Comparison of ENCODE assay signal across 13 cellular contexts in the genomic region with DNA sequence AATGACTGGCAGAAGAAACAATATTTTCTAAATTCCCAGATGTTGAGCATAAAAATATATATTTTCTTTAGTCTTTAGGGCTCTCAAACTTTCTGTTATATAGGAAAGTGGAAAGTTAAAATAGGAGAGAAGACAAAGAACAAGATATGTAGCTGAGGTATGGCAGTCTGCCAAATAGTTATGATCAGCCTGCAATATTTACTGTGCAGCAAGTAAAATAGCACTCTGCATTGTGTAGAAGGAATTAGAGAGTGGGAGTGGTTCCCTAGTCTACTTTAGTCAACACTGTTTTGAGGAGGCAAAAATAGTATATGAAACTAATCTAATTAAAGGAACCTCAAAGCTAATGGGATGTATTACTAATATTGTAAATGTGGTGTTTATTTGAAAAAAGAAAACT.
DNase-seq lines count a peak whose midpoint lies in the region; ATAC-seq and TF ChIP-seq lines count a peak whose summit lies in the region.
"Had no signal": no experiment of that assay in that cellular context is flagged by ENCODE, and none has a peak within 500 bp of the region (broad histone marks: within the 10 kb centered on the region; RNA-seq: fewer than 3 reads in every experiment).

No MANE protein-coding gene starts in this region.

- no peak overlapping the region for H3K27ac ChIP-seq in hepatocyte
- H3K27ac ChIP-seq: suprapubic skin, WERI-Rb-1 had no signal

- ATAC-seq in activated naive CD8-positive, alpha-beta T cell treated with anti-CD3 and anti-CD28 coated beads, Interleukin-2, amount 50 U/mL, for 24 hours = no peak

- H4K20me1 ChIP-seq in hepatocyte (ENCODE audit: insufficient read depth, poor library complexity, severe bottlenecking) = no peaks in the 10 kb centered on the region

- no peaks in the 10 kb centered on the region for H3K27me3 Mint-ChIP-seq in activated naive CD8-positive, alpha-beta T cell treated with anti-CD3 and anti-CD28 coated beads, Interleukin-2, amount 50 U/mL, for 24 hours
- H3K27me3 Mint-ChIP-seq: activated naive CD8-positive, alpha-beta T cell had no signal

- H3K27me3 ChIP-seq in adipocyte (replicated peaks; ENCODE audit: control insufficient read depth, insufficient read depth, low read length) (no peaks in the 10 kb centered on the region), hepatocyte (no peaks in the 10 kb centered on the region)
- H3K27me3 ChIP-seq: suprapubic skin had no signal

- H3K4me3 ChIP-seq in adipocyte (ENCODE audit: low read length) (no peak overlapping the region), hepatocyte (no peak overlapping the region)
- H3K4me3 ChIP-seq: suprapubic skin had no signal

- H3K36me3 ChIP-seq in adipocyte (ENCODE audit: control insufficient read depth, insufficient read depth, low read length, severe bottlenecking) (no peaks in the 10 kb centered on the region), hepatocyte (replicated peaks; ENCODE audit: insufficient read depth, low read depth) (no peaks in the 10 kb centered on the region)
- H3K36me3 ChIP-seq: suprapubic skin, WERI-Rb-1 had no signal

- TF ChIP-seq CTCF in hepatocyte (IDR thresholded peaks at IDR 0.05; ENCODE audit: poor library complexity) = no peak

- peak; percentile 32 for DNase-seq in EL
- DNase-seq in NCI-H1417 treated with DMSO at 0.1 percent for 48 hours (lab: John Stamatoyannopoulos, UW) = peak; percentile 8
- DNase-seq in adipocyte (ENCODE audit: low read depth) = peak; percentile 67
- peak; percentile 17 for DNase-seq in hepatocyte (ENCODE audit: low spot score)
- DNase-seq in NAMALWA (ENCODE audit: low spot score) = no peak
- no peak for DNase-seq in activated CD4-positive, alpha-beta T cell treated with anti-CD3 and anti-CD28 coated beads for 48 hours
- DNase-seq in activated naive CD8-positive, alpha-beta T cell treated with anti-CD3 and anti-CD28 coated beads, Interleukin-2, amount 50 U/mL, for 24 hours = no peak
- DNase-seq in mucosa of gallbladder (ENCODE audit: low spot score) = no peak
- DNase-seq: cortex of kidney, WERI-Rb-1 had no signal

- peaks cover 12% of the 10 kb centered on the region for H3K9me3 Mint-ChIP-seq in activated naive CD8-positive, alpha-beta T cell treated with anti-CD3 and anti-CD28 coated beads, Interleukin-2, amount 50 U/mL, for 24 hours

- no peaks in the 10 kb centered on the region for H3K9me3 ChIP-seq in adipocyte (ENCODE audit: control insufficient read depth, low read length)
- H3K9me3 ChIP-seq in hepatocyte (ENCODE audit: low read depth) = peaks cover 5% of the 10 kb centered on the region

- no peaks in the 10 kb centered on the region for H3K4me1 Mint-ChIP-seq in activated naive CD8-positive, alpha-beta T cell treated with anti-CD3 and anti-CD28 coated beads, Interleukin-2, amount 50 U/mL, for 24 hours
- H3K4me1 Mint-ChIP-seq: CD14-positive monocyte had no signal

- no peaks in the 10 kb centered on the region for H3K9me2 ChIP-seq in hepatocyte (replicated peaks; ENCODE audit: insufficient read depth)

- no peak overlapping the region for H3K9ac ChIP-seq in adipocyte (ENCODE audit: low read length)

- no peak overlapping the region for H3K4me2 ChIP-seq in hepatocyte

- no peak overlapping the region for H2AFZ ChIP-seq in hepatocyte

- H3K79me2 ChIP-seq in hepatocyte = no peaks in the 10 kb centered on the region

- H3K27ac Mint-ChIP-seq in activated naive CD8-positive, alpha-beta T cell treated with anti-CD3 and anti-CD28 coated beads, Interleukin-2, amount 50 U/mL, for 24 hours = no peak overlapping the region
- H3K27ac Mint-ChIP-seq: activated naive CD8-positive, alpha-beta T cell; CD14-positive monocyte had no signal

- H3K4me3 Mint-ChIP-seq in activated naive CD8-positive, alpha-beta T cell treated with anti-CD3 and anti-CD28 coated beads, Interleukin-2, amount 50 U/mL, for 24 hours = no peak overlapping the region
- H3K4me3 Mint-ChIP-seq: activated naive CD8-positive, alpha-beta T cell; CD14-positive monocyte had no signal

- H3K4me1 ChIP-seq in adipocyte (ENCODE audit: control insufficient read depth, insufficient read depth, low read length) (no peaks in the 10 kb centered on the region), hepatocyte (ENCODE audit: insufficient read depth) (no peaks in the 10 kb centered on the region)
- H3K4me1 ChIP-seq: suprapubic skin had no signal

- H3K36me3 Mint-ChIP-seq in activated naive CD8-positive, alpha-beta T cell treated with anti-CD3 and anti-CD28 coated beads, Interleukin-2, amount 50 U/mL, for 24 hours (ENCODE audit: low read depth) = no peaks in the 10 kb centered on the region
- H3K36me3 Mint-ChIP-seq: activated naive CD8-positive, alpha-beta T cell; CD14-positive monocyte had no signal

Comparison
In these comparisons a context has a peak if more than half of its experiments do, and no peak if none do; other contexts are left out.
1. DNase-seq: peak in EL (single experiment), NCI-H1417 treated with DMSO at 0.1 percent for 48 hours (single experiment), adipocyte (single experiment) and hepatocyte (single experiment); none in NAMALWA (single experiment), activated CD4-positive, alpha-beta T cell treated with anti-CD3 and anti-CD28 coated beads for 48 hours (single experiment), activated naive CD8-positive, alpha-beta T cell treated with anti-CD3 and anti-CD28 coated beads, Interleukin-2, amount 50 U/mL, for 24 hours (single experiment) and mucosa of gallbladder (single experiment).